1 cellular context compared by ENCODE assay signal in genomic region chr4:181701911-181702310, GRCh38.
TF ChIP-seq lines count a peak whose summit lies in the region.

No MANE protein-coding gene starts in this region.

TF ChIP-seq in IMR-90, 13 proteins besides CTCF, POLR2A, EP300 and RAD21 (continued from another document):
- TF ChIP-seq USF2 (IDR thresholded peaks at IDR 0.05; ENCODE audit: low read depth, low read length) (no peak), RCOR1 (IDR thresholded peaks at IDR 0.05; ENCODE audit: insufficient replicate concordance, low read length) (no peak)
